2 cellular contexts compared by ENCODE assay signal in genomic region chr5:5330723-5331530, GRCh38.
A peak's percentile ranks its signal among the peaks of the same experiment; 100 is the strongest.
TF ChIP-seq lines count a peak whose summit lies in the region.

No MANE protein-coding gene starts in this region.

TF ChIP-seq in HEK293, 187 proteins besides CTCF, POLR2A, EP300 and RAD21 (continued from another document):
- no peak for TF ChIP-seq ZBTB17 (tag by site-specific recombination; IDR thresholded peaks at IDR 0.05)
- no peak for TF ChIP-seq ZNF324 (tag by site-specific recombination; IDR thresholded peaks at IDR 0.05)
- no peak for TF ChIP-seq TCF7L2 (IDR thresholded peaks at IDR 0.05; ENCODE audit: borderline replicate concordance, low read depth, low read length)
- 0 out of 2 replicates have a peak, but pooled peaks have one; percentile 30 for TF ChIP-seq EGR2 (tag by site-specific recombination; IDR thresholded peaks at IDR 0.05; ENCODE audit: low read depth)
- no peak for TF ChIP-seq ZNF184 (tag by site-specific recombination; IDR thresholded peaks at IDR 0.05)
- no peak for TF ChIP-seq ZNF341 (tag by site-specific recombination; IDR thresholded peaks at IDR 0.05; ENCODE audit: low read depth)
- no peak for TF ChIP-seq GLIS1 (tag by site-specific recombination; IDR thresholded peaks at IDR 0.05)
- no peak for TF ChIP-seq ZNF585B (tag by site-specific recombination; IDR thresholded peaks at IDR 0.05)
- TF ChIP-seq, protein P1, sequence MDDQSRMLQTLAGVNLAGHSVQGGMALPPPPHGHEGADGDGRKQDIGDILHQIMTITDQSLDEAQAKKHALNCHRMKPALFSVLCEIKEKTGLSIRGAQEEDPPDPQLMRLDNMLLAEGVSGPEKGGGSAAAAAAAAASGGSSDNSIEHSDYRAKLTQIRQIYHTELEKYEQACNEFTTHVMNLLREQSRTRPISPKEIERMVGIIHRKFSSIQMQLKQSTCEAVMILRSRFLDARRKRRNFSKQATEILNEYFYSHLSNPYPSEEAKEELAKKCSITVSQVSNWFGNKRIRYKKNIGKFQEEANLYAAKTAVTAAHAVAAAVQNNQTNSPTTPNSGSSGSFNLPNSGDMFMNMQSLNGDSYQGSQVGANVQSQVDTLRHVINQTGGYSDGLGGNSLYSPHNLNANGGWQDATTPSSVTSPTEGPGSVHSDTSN (CRISPR knock-in tag; IDR thresholded peaks at IDR 0.05): no peak
- TF ChIP-seq ZNF394 (tag by site-specific recombination; IDR thresholded peaks at IDR 0.05; ENCODE audit: borderline replicate concordance): no peak
- no peak for TF ChIP-seq SP2 (tag by site-specific recombination; IDR thresholded peaks at IDR 0.05)
- TF ChIP-seq ZNF654 (tag by site-specific recombination; IDR thresholded peaks at IDR 0.05; ENCODE audit: low read depth): no peak
- TF ChIP-seq, protein P2, sequence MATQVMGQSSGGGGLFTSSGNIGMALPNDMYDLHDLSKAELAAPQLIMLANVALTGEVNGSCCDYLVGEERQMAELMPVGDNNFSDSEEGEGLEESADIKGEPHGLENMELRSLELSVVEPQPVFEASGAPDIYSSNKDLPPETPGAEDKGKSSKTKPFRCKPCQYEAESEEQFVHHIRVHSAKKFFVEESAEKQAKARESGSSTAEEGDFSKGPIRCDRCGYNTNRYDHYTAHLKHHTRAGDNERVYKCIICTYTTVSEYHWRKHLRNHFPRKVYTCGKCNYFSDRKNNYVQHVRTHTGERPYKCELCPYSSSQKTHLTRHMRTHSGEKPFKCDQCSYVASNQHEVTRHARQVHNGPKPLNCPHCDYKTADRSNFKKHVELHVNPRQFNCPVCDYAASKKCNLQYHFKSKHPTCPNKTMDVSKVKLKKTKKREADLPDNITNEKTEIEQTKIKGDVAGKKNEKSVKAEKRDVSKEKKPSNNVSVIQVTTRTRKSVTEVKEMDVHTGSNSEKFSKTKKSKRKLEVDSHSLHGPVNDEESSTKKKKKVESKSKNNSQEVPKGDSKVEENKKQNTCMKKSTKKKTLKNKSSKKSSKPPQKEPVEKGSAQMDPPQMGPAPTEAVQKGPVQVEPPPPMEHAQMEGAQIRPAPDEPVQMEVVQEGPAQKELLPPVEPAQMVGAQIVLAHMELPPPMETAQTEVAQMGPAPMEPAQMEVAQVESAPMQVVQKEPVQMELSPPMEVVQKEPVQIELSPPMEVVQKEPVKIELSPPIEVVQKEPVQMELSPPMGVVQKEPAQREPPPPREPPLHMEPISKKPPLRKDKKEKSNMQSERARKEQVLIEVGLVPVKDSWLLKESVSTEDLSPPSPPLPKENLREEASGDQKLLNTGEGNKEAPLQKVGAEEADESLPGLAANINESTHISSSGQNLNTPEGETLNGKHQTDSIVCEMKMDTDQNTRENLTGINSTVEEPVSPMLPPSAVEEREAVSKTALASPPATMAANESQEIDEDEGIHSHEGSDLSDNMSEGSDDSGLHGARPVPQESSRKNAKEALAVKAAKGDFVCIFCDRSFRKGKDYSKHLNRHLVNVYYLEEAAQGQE (tag by site-specific recombination; IDR thresholded peaks at IDR 0.05): no peak
- no peak for TF ChIP-seq ZNF114 (tag by site-specific recombination; IDR thresholded peaks at IDR 0.05)
- TF ChIP-seq ZNF148 (tag by site-specific recombination; IDR thresholded peaks at IDR 0.05; ENCODE audit: borderline replicate concordance): no peak
- no peak for TF ChIP-seq ZNF843 (tag by site-specific recombination; IDR thresholded peaks at IDR 0.05)
- peak; percentile 52 for TF ChIP-seq KLF1 (tag by site-specific recombination; IDR thresholded peaks at IDR 0.05)
- no peak for TF ChIP-seq ZNF211 (tag by site-specific recombination; IDR thresholded peaks at IDR 0.05; ENCODE audit: low read depth)
- TF ChIP-seq ZNF501 (tag by site-specific recombination; IDR thresholded peaks at IDR 0.05): no peak

TF ChIP-seq in H1, 55 proteins besides CTCF, POLR2A, EP300 and RAD21 (continued from another document):
- no peak for TF ChIP-seq SIN3A (conservative IDR thresholded peaks at IDR 0.05 in 1 of 2, IDR thresholded peaks at IDR 0.05 in 1 of 2; ENCODE audit: low read depth in 1 of 2, low read length in 2 of 2)
- no peak for TF ChIP-seq JUN (IDR thresholded peaks at IDR 0.05; ENCODE audit: low read depth, low read length)
- TF ChIP-seq TAF7 (optimal IDR thresholded peaks at IDR 0.05; ENCODE audit: borderline replicate concordance, low read depth, low read length): no peak
- no peak for TF ChIP-seq NANOG (IDR thresholded peaks at IDR 0.05; ENCODE audit: insufficient read depth, low read depth, low read length, poor library complexity, severe bottlenecking)
- TF ChIP-seq CBX5 (IDR thresholded peaks at IDR 0.05; ENCODE audit: low read depth, low read length): no peak
